1 cellular context compared by ENCODE assay signal in the genomic region with DNA sequence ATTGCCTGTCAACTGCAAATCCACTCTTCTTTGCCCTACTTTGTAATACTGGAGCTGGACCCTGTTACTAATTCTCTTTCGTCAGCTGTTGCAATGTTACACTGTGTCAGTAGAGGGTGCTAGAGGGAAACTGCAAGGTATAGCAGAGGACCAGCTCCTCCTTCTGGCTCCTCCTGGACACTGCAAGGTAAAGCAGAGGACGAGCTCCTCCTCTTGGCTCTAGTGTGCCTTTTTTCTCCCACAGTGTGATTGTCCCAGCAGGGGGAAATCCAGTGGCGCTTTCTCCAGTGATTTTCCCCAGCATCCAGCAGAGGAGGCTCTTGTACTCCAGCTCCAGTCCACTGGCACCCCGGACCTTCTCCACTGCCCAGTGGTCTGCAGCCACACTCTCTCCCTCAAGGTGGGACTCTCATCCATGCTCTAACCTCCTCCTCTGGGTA.
TF ChIP-seq lines count a peak whose summit lies in the region.

No MANE protein-coding gene starts in this region.

TF ChIP-seq in HepG2, 621 proteins besides CTCF, POLR2A, EP300 and RAD21 (continued from another document and continues in another):
- TF ChIP-seq, protein P1, sequence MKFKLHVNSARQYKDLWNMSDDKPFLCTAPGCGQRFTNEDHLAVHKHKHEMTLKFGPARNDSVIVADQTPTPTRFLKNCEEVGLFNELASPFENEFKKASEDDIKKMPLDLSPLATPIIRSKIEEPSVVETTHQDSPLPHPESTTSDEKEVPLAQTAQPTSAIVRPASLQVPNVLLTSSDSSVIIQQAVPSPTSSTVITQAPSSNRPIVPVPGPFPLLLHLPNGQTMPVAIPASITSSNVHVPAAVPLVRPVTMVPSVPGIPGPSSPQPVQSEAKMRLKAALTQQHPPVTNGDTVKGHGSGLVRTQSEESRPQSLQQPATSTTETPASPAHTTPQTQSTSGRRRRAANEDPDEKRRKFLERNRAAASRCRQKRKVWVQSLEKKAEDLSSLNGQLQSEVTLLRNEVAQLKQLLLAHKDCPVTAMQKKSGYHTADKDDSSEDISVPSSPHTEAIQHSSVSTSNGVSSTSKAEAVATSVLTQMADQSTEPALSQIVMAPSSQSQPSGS (CRISPR knock-in tag; IDR thresholded peaks at IDR 0.05): 0 out of 2 replicates have a peak, but pooled peaks have one; percentile 30
- TF ChIP-seq WIZ (CRISPR knock-in tag; IDR thresholded peaks at IDR 0.05): no peak
- TF ChIP-seq, protein P2, sequence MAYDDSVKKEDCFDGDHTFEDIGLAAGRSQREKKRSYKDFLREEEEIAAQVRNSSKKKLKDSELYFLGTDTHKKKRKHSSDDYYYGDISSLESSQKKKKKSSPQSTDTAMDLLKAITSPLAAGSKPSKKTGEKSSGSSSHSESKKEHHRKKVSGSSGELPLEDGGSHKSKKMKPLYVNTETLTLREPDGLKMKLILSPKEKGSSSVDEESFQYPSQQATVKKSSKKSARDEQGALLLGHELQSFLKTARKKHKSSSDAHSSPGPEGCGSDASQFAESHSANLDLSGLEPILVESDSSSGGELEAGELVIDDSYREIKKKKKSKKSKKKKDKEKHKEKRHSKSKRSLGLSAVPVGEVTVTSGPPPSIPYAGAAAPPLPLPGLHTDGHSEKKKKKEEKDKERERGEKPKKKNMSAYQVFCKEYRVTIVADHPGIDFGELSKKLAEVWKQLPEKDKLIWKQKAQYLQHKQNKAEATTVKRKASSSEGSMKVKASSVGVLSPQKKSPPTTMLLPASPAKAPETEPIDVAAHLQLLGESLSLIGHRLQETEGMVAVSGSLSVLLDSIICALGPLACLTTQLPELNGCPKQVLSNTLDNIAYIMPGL (CRISPR knock-in tag; IDR thresholded peaks at IDR 0.05; ENCODE audit: borderline replicate concordance in 1 of 2, low read depth in 1 of 2): peak; percentile 89 to 98
- TF ChIP-seq ZNF629 (CRISPR knock-in tag; conservative IDR thresholded peaks at IDR 0.05): no peak
- no peak for TF ChIP-seq ZNF274 (CRISPR knock-in tag; IDR thresholded peaks at IDR 0.05)
- no peak for TF ChIP-seq ZNF557 (CRISPR knock-in tag; IDR thresholded peaks at IDR 0.05)
- TF ChIP-seq SALL2 (CRISPR knock-in tag; IDR thresholded peaks at IDR 0.05): no peak
- TF ChIP-seq, protein P3, sequence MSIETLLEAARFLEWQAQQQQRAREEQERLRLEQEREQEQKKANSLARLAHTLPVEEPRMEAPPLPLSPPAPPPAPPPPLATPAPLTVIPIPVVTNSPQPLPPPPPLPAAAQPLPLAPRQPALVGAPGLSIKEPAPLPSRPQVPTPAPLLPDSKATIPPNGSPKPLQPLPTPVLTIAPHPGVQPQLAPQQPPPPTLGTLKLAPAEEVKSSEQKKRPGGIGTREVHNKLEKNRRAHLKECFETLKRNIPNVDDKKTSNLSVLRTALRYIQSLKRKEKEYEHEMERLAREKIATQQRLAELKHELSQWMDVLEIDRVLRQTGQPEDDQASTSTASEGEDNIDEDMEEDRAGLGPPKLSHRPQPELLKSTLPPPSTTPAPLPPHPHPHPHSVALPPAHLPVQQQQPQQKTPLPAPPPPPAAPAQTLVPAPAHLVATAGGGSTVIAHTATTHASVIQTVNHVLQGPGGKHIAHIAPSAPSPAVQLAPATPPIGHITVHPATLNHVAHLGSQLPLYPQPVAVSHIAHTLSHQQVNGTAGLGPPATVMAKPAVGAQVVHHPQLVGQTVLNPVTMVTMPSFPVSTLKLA (IDR thresholded peaks at IDR 0.05): no peak
- TF ChIP-seq ZSCAN25 (CRISPR knock-in tag; IDR thresholded peaks at IDR 0.05): no peak
- TF ChIP-seq, protein P4, sequence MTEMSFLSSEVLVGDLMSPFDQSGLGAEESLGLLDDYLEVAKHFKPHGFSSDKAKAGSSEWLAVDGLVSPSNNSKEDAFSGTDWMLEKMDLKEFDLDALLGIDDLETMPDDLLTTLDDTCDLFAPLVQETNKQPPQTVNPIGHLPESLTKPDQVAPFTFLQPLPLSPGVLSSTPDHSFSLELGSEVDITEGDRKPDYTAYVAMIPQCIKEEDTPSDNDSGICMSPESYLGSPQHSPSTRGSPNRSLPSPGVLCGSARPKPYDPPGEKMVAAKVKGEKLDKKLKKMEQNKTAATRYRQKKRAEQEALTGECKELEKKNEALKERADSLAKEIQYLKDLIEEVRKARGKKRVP (CRISPR knock-in tag; IDR thresholded peaks at IDR 0.05): peak in 1 of 2 experiments; percentile 81; a peak in 2 of 4 replicates
- TF ChIP-seq MAFF (IDR thresholded peaks at IDR 0.05; ENCODE audit: low read depth, low read length): peak; percentile 41; the same call in 1 of the 2 replicates
- TF ChIP-seq XRCC5 (optimal IDR thresholded peaks at IDR 0.05; ENCODE audit: low read length): peak; percentile 99
- no peak; the same call in 1 of the 2 replicates for TF ChIP-seq ETV6 (CRISPR knock-in tag; conservative IDR thresholded peaks at IDR 0.05)
- TF ChIP-seq, protein P5, sequence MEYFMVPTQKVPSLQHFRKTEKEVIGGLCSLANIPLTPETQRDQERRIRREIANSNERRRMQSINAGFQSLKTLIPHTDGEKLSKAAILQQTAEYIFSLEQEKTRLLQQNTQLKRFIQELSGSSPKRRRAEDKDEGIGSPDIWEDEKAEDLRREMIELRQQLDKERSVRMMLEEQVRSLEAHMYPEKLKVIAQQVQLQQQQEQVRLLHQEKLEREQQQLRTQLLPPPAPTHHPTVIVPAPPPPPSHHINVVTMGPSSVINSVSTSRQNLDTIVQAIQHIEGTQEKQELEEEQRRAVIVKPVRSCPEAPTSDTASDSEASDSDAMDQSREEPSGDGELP (IDR thresholded peaks at IDR 0.05; ENCODE audit: borderline replicate concordance, low read depth): peak; percentile 87
- TF ChIP-seq, protein P6, sequence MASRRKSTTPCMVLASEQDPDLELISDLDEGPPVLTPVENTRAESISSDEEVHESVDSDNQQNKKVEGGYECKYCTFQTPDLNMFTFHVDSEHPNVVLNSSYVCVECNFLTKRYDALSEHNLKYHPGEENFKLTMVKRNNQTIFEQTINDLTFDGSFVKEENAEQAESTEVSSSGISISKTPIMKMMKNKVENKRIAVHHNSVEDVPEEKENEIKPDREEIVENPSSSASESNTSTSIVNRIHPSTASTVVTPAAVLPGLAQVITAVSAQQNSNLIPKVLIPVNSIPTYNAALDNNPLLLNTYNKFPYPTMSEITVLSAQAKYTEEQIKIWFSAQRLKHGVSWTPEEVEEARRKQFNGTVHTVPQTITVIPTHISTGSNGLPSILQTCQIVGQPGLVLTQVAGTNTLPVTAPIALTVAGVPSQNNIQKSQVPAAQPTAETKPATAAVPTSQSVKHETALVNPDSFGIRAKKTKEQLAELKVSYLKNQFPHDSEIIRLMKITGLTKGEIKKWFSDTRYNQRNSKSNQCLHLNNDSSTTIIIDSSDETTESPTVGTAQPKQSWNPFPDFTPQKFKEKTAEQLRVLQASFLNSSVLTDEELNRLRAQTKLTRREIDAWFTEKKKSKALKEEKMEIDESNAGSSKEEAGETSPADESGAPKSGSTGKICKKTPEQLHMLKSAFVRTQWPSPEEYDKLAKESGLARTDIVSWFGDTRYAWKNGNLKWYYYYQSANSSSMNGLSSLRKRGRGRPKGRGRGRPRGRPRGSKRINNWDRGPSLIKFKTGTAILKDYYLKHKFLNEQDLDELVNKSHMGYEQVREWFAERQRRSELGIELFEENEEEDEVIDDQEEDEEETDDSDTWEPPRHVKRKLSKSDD (CRISPR knock-in tag; IDR thresholded peaks at IDR 0.05; ENCODE audit: low read depth): no peak
- no peak for TF ChIP-seq ZNF564 (CRISPR knock-in tag; IDR thresholded peaks at IDR 0.05)
- TF ChIP-seq RBAK (CRISPR knock-in tag; IDR thresholded peaks at IDR 0.05): 0 out of 2 replicates have a peak, but pooled peaks have one; percentile 34
- TF ChIP-seq NPAS2 (CRISPR knock-in tag; IDR thresholded peaks at IDR 0.05; ENCODE audit: borderline replicate concordance): no peak
- peak in 1 of 2 experiments; percentile 72; a peak in 2 of 4 replicates for TF ChIP-seq KLF16 (CRISPR knock-in tag; IDR thresholded peaks at IDR 0.05)
- peak; percentile 56; the same call in 1 of the 2 replicates for TF ChIP-seq YEATS2 (CRISPR knock-in tag; IDR thresholded peaks at IDR 0.05; ENCODE audit: borderline replicate concordance)
- no peak for TF ChIP-seq GLI4 (CRISPR knock-in tag; IDR thresholded peaks at IDR 0.05; ENCODE audit: borderline replicate concordance)
- TF ChIP-seq NFE2L1 (CRISPR knock-in tag; IDR thresholded peaks at IDR 0.05; ENCODE audit: borderline replicate concordance): no peak
- TF ChIP-seq, protein P7, sequence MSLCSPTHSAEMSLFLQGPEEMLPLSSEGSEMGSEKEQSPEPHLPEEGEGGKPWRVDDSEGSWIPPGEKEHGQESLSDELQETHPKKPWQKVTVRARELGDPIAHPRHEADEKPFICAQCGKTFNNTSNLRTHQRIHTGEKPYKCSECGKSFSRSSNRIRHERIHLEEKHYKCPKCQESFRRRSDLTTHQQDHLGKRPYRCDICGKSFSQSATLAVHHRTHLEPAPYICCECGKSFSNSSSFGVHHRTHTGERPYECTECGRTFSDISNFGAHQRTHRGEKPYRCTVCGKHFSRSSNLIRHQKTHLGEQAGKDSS (CRISPR knock-in tag; IDR thresholded peaks at IDR 0.05; ENCODE audit: borderline replicate concordance, low read depth): peak; percentile 59; the same call in 1 of the 2 replicates
- TF ChIP-seq CBX1 (IDR thresholded peaks at IDR 0.05; ENCODE audit: low read depth): peak; percentile 73
- TF ChIP-seq KLF12 (CRISPR knock-in tag; IDR thresholded peaks at IDR 0.05; ENCODE audit: borderline replicate concordance): no peak
- no peak for TF ChIP-seq U2AF1 (optimal IDR thresholded peaks at IDR 0.05; ENCODE audit: low read depth, low read length)
- peak; percentile 58 for TF ChIP-seq TEAD3 (CRISPR knock-in tag; optimal IDR thresholded peaks at IDR 0.05; ENCODE audit: borderline replicate concordance)
- TF ChIP-seq ZFP1 (CRISPR knock-in tag; IDR thresholded peaks at IDR 0.05): no peak
- TF ChIP-seq ZFP36L1 (CRISPR knock-in tag; IDR thresholded peaks at IDR 0.05): no peak
- TF ChIP-seq ELF1 (CRISPR knock-in tag; IDR thresholded peaks at IDR 0.05): 0 out of 2 replicates have a peak, but pooled peaks have one; percentile 34
- TF ChIP-seq RFXANK (CRISPR knock-in tag; IDR thresholded peaks at IDR 0.05): no peak
- TF ChIP-seq, protein P8, sequence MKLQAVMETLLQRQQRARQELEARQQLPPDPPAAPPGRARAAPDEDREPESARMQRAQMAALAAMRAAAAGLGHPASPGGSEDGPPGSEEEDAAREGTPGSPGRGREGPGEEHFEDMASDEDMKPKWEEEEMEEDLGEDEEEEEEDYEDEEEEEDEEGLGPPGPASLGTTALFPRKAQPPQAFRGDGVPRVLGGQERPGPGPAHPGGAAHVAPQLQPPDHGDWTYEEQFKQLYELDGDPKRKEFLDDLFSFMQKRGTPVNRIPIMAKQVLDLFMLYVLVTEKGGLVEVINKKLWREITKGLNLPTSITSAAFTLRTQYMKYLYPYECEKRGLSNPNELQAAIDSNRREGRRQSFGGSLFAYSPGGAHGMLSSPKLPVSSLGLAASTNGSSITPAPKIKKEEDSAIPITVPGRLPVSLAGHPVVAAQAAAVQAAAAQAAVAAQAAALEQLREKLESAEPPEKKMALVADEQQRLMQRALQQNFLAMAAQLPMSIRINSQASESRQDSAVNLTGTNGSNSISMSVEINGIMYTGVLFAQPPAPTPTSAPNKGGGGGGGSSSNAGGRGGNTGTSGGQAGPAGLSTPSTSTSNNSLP (IDR thresholded peaks at IDR 0.05; ENCODE audit: low read depth, low read length): peak; percentile 77
- no peak for TF ChIP-seq ESRRA (CRISPR knock-in tag; IDR thresholded peaks at IDR 0.05; ENCODE audit: low read depth)
- 0 out of 2 replicates have a peak, but pooled peaks have one; percentile 42 for TF ChIP-seq BCL6 (CRISPR knock-in tag; IDR thresholded peaks at IDR 0.05)
- no peak for TF ChIP-seq FOXJ3 (CRISPR knock-in tag; IDR thresholded peaks at IDR 0.05; ENCODE audit: borderline replicate concordance)
- TF ChIP-seq, protein P9, sequence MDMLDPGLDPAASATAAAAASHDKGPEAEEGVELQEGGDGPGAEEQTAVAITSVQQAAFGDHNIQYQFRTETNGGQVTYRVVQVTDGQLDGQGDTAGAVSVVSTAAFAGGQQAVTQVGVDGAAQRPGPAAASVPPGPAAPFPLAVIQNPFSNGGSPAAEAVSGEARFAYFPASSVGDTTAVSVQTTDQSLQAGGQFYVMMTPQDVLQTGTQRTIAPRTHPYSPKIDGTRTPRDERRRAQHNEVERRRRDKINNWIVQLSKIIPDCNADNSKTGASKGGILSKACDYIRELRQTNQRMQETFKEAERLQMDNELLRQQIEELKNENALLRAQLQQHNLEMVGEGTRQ (IDR thresholded peaks at IDR 0.05; ENCODE audit: low read depth, low read length): no peak
- TF ChIP-seq, protein P9 (CRISPR knock-in tag; IDR thresholded peaks at IDR 0.05; ENCODE audit: borderline replicate concordance): no peak
- TF ChIP-seq NFKB2 (CRISPR knock-in tag; IDR thresholded peaks at IDR 0.05; ENCODE audit: borderline replicate concordance): no peak; the same call in 1 of the 2 replicates
- peak; percentile 89 for TF ChIP-seq IRF2 (CRISPR knock-in tag; IDR thresholded peaks at IDR 0.05)
- TF ChIP-seq, protein P10, sequence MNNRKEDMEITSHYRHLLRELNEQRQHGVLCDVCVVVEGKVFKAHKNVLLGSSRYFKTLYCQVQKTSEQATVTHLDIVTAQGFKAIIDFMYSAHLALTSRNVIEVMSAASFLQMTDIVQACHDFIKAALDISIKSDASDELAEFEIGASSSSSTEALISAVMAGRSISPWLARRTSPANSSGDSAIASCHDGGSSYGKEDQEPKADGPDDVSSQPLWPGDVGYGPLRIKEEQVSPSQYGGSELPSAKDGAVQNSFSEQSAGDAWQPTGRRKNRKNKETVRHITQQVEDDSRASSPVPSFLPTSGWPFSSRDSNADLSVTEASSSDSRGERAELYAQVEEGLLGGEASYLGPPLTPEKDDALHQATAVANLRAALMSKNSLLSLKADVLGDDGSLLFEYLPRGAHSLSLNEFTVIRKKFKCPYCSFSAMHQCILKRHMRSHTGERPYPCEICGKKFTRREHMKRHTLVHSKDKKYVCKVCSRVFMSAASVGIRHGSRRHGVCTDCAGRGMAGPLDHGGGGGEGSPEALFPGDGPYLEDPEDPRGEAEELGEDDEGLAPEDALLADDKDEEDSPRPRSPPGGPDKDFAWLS (CRISPR knock-in tag; IDR thresholded peaks at IDR 0.05; ENCODE audit: borderline replicate concordance): no peak
- TF ChIP-seq MIXL1 (CRISPR knock-in tag; IDR thresholded peaks at IDR 0.05): peak; percentile 71; the same call in 1 of the 2 replicates
- no peak for TF ChIP-seq ZZZ3 (CRISPR knock-in tag; IDR thresholded peaks at IDR 0.05; ENCODE audit: borderline replicate concordance)
- TF ChIP-seq EED (CRISPR knock-in tag; IDR thresholded peaks at IDR 0.05): no peak
- TF ChIP-seq, protein P11, sequence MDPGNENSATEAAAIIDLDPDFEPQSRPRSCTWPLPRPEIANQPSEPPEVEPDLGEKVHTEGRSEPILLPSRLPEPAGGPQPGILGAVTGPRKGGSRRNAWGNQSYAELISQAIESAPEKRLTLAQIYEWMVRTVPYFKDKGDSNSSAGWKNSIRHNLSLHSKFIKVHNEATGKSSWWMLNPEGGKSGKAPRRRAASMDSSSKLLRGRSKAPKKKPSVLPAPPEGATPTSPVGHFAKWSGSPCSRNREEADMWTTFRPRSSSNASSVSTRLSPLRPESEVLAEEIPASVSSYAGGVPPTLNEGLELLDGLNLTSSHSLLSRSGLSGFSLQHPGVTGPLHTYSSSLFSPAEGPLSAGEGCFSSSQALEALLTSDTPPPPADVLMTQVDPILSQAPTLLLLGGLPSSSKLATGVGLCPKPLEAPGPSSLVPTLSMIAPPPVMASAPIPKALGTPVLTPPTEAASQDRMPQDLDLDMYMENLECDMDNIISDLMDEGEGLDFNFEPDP (CRISPR knock-in tag; conservative IDR thresholded peaks at IDR 0.05): no peak
- no peak for TF ChIP-seq NRL (CRISPR knock-in tag; IDR thresholded peaks at IDR 0.05; ENCODE audit: borderline replicate concordance)
